ENCODE assay signal across 2 cellular contexts in the genomic region with DNA sequence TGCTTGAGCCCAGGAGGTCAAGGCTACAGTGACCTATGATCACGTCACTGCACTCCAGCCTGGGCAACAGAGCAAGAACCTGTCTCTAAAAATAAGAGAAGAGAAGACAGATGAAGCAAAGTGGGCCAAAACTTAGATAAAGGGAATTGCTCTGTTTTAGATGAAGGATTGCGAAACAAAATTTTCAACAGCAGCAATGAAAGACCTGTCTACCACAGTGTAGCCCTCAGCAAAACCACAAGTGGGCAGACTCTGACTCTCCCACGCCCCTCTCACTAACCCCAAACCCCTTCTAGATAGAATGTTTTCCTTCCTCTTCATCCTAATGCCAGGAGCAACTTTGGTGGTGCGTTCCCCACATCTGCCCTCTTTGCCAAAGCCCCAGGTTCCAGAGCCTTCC.
A peak's percentile ranks its signal among the peaks of the same experiment; 100 is the strongest.
TF ChIP-seq lines count a peak whose summit lies in the region.

No MANE protein-coding gene starts in this region.

TF ChIP-seq in HepG2, 621 proteins besides CTCF, POLR2A, EP300 and RAD21 (continued from another document and continues in another):
- TF ChIP-seq, protein P1, sequence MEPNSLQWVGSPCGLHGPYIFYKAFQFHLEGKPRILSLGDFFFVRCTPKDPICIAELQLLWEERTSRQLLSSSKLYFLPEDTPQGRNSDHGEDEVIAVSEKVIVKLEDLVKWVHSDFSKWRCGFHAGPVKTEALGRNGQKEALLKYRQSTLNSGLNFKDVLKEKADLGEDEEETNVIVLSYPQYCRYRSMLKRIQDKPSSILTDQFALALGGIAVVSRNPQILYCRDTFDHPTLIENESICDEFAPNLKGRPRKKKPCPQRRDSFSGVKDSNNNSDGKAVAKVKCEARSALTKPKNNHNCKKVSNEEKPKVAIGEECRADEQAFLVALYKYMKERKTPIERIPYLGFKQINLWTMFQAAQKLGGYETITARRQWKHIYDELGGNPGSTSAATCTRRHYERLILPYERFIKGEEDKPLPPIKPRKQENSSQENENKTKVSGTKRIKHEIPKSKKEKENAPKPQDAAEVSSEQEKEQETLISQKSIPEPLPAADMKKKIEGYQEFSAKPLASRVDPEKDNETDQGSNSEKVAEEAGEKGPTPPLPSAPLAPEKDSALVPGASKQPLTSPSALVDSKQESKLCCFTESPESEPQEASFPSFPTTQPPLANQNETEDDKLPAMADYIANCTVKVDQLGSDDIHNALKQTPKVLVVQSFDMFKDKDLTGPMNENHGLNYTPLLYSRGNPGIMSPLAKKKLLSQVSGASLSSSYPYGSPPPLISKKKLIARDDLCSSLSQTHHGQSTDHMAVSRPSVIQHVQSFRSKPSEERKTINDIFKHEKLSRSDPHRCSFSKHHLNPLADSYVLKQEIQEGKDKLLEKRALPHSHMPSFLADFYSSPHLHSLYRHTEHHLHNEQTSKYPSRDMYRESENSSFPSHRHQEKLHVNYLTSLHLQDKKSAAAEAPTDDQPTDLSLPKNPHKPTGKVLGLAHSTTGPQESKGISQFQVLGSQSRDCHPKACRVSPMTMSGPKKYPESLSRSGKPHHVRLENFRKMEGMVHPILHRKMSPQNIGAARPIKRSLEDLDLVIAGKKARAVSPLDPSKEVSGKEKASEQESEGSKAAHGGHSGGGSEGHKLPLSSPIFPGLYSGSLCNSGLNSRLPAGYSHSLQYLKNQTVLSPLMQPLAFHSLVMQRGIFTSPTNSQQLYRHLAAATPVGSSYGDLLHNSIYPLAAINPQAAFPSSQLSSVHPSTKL (CRISPR knock-in tag; IDR thresholded peaks at IDR 0.05) = no peak
- TF ChIP-seq, protein P2, sequence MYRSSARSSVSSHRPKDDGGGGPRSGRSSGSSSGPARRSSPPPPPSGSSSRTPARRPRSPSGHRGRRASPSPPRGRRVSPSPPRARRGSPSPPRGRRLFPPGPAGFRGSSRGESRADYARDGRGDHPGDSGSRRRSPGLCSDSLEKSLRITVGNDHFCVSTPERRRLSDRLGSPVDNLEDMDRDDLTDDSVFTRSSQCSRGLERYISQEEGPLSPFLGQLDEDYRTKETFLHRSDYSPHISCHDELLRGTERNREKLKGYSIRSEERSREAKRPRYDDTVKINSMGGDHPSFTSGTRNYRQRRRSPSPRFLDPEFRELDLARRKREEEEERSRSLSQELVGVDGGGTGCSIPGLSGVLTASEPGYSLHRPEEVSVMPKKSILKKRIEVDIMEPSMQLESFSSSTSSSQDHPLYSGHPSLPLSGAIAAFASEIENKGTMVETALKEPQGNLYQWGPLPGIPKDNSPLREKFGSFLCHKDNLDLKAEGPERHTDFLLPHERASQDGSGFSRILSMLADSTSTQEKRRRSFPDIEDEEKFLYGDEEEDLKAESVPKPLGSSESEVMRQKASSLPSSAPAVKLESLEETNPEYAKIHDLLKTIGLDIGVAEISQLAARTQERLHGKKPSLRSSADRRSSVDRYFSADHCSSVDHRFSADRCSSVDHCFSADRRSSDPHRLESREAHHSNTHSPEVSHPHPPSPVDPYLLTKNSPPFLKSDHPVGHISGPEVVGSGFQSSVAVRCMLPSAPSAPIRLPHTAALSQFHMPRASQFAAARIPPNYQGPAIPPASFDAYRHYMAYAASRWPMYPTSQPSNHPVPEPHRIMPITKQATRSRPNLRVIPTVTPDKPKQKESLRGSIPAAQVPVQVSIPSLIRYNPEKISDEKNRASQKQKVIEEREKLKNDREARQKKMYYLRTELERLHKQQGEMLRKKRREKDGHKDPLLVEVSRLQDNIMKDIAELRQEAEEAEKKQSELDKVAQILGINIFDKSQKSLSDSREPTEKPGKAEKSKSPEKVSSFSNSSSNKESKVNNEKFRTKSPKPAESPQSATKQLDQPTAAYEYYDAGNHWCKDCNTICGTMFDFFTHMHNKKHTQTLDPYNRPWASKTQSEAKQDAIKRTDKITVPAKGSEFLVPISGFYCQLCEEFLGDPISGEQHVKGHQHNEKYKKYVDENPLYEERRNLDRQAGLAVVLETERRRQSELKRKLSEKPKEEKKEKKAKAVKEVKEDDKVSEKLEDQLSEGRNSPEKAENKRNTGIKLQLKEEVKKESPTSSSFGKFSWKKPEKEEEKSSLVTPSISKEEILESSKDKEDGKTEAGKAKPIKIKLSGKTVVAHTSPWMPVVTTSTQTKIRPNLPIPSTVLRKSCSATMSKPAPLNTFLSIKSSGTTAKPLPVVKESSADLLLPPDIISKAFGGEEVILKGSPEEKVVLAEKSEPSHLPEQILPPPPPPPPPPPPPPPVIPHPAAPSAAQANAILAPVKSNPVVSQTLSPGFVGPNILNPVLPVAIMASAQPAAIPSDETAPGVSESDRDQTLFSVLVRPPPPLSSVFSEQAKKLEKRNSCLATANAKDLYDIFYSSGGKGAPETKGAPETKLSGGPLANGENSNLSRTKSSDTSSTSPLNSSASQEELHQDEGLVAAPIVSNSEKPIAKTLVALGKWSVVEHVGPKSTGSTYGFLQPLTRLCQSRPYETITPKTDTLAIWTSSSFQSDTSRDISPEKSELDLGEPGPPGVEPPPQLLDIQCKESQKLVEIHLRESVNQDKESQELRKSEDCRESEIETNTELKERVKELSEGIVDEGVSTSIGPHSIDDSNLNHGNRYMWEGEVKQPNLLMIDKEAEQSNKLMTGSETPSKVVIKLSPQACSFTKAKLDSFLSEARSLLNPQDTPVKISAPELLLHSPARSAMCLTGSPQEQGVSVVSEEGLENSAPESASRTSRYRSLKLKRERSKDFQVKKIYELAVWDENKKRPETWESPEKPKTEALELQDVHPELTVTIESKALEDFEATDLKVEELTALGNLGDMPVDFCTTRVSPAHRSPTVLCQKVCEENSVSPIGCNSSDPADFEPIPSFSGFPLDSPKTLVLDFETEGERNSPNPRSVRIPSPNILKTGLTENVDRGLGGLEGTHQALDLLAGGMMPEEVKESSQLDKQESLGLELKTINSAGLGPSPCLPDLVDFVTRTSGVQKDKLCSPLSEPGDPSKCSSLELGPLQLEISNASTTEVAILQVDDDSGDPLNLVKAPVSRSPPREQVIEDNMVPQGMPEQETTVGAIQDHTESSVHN (CRISPR knock-in tag; IDR thresholded peaks at IDR 0.05) = no peak
- TF ChIP-seq ZNF382 (CRISPR knock-in tag; IDR thresholded peaks at IDR 0.05; ENCODE audit: borderline replicate concordance) (no peak), ZNF260 (CRISPR knock-in tag; IDR thresholded peaks at IDR 0.05; ENCODE audit: borderline replicate concordance, low read depth) (no peak), CEBPB (IDR thresholded peaks at IDR 0.05; ENCODE audit: borderline replicate concordance, low read depth, low read length) (peak; percentile 82)

TF ChIP-seq in GM23338, 12 proteins besides CTCF, POLR2A, EP300 and RAD21 (continued from another document):
- TF ChIP-seq, protein P3, sequence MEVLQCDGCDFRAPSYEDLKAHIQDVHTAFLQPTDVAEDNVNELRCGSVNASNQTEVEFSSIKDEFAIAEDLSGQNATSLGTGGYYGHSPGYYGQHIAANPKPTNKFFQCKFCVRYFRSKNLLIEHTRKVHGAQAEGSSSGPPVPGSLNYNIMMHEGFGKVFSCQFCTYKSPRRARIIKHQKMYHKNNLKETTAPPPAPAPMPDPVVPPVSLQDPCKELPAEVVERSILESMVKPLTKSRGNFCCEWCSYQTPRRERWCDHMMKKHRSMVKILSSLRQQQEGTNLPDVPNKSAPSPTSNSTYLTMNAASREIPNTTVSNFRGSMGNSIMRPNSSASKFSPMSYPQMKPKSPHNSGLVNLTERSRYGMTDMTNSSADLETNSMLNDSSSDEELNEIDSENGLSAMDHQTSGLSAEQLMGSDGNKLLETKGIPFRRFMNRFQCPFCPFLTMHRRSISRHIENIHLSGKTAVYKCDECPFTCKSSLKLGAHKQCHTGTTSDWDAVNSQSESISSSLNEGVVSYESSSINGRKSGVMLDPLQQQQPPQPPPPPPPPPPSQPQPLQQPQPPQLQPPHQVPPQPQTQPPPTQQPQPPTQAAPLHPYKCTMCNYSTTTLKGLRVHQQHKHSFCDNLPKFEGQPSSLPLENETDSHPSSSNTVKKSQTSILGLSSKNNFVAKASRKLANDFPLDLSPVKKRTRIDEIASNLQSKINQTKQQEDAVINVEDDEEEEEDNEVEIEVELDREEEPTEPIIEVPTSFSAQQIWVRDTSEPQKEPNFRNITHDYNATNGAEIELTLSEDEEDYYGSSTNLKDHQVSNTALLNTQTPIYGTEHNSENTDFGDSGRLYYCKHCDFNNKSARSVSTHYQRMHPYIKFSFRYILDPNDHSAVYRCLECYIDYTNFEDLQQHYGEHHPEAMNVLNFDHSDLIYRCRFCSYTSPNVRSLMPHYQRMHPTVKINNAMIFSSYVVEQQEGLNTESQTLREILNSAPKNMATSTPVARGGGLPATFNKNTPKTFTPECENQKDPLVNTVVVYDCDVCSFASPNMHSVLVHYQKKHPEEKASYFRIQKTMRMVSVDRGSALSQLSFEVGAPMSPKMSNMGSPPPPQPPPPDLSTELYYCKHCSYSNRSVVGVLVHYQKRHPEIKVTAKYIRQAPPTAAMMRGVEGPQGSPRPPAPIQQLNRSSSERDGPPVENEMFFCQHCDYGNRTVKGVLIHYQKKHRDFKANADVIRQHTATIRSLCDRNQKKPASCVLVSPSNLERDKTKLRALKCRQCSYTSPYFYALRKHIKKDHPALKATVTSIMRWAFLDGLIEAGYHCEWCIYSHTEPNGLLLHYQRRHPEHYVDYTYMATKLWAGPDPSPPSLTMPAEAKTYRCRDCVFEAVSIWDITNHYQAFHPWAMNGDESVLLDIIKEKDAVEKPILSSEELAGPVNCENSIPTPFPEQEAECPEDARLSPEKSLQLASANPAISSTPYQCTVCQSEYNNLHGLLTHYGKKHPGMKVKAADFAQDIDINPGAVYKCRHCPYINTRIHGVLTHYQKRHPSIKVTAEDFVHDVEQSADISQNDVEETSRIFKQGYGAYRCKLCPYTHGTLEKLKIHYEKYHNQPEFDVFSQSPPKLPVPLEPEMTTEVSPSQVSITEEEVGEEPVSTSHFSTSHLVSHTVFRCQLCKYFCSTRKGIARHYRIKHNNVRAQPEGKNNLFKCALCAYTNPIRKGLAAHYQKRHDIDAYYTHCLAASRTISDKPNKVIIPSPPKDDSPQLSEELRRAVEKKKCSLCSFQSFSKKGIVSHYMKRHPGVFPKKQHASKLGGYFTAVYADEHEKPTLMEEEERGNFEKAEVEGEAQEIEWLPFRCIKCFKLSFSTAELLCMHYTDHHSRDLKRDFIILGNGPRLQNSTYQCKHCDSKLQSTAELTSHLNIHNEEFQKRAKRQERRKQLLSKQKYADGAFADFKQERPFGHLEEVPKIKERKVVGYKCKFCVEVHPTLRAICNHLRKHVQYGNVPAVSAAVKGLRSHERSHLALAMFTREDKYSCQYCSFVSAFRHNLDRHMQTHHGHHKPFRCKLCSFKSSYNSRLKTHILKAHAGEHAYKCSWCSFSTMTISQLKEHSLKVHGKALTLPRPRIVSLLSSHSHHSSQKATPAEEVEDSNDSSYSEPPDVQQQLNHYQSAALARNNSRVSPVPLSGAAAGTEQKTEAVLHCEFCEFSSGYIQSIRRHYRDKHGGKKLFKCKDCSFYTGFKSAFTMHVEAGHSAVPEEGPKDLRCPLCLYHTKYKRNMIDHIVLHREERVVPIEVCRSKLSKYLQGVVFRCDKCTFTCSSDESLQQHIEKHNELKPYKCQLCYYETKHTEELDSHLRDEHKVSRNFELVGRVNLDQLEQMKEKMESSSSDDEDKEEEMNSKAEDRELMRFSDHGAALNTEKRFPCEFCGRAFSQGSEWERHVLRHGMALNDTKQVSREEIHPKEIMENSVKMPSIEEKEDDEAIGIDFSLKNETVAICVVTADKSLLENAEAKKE (CRISPR knock-in tag; IDR thresholded peaks at IDR 0.05) = no peak
- no peak for TF ChIP-seq ZNF331 (CRISPR knock-in tag; IDR thresholded peaks at IDR 0.05; ENCODE audit: low read depth)
- TF ChIP-seq CREB1 (CRISPR knock-in tag; IDR thresholded peaks at IDR 0.05; ENCODE audit: low read depth) = no peak
- TF ChIP-seq, protein P4, sequence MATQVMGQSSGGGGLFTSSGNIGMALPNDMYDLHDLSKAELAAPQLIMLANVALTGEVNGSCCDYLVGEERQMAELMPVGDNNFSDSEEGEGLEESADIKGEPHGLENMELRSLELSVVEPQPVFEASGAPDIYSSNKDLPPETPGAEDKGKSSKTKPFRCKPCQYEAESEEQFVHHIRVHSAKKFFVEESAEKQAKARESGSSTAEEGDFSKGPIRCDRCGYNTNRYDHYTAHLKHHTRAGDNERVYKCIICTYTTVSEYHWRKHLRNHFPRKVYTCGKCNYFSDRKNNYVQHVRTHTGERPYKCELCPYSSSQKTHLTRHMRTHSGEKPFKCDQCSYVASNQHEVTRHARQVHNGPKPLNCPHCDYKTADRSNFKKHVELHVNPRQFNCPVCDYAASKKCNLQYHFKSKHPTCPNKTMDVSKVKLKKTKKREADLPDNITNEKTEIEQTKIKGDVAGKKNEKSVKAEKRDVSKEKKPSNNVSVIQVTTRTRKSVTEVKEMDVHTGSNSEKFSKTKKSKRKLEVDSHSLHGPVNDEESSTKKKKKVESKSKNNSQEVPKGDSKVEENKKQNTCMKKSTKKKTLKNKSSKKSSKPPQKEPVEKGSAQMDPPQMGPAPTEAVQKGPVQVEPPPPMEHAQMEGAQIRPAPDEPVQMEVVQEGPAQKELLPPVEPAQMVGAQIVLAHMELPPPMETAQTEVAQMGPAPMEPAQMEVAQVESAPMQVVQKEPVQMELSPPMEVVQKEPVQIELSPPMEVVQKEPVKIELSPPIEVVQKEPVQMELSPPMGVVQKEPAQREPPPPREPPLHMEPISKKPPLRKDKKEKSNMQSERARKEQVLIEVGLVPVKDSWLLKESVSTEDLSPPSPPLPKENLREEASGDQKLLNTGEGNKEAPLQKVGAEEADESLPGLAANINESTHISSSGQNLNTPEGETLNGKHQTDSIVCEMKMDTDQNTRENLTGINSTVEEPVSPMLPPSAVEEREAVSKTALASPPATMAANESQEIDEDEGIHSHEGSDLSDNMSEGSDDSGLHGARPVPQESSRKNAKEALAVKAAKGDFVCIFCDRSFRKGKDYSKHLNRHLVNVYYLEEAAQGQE (IDR thresholded peaks at IDR 0.05; ENCODE audit: unreplicated experiment) = no peak
- no peak for TF ChIP-seq NANOG (IDR thresholded peaks at IDR 0.05; ENCODE audit: borderline replicate concordance)
- TF ChIP-seq, protein P5, sequence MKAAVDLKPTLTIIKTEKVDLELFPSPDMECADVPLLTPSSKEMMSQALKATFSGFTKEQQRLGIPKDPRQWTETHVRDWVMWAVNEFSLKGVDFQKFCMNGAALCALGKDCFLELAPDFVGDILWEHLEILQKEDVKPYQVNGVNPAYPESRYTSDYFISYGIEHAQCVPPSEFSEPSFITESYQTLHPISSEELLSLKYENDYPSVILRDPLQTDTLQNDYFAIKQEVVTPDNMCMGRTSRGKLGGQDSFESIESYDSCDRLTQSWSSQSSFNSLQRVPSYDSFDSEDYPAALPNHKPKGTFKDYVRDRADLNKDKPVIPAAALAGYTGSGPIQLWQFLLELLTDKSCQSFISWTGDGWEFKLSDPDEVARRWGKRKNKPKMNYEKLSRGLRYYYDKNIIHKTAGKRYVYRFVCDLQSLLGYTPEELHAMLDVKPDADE (IDR thresholded peaks at IDR 0.05) = no peak
- TF ChIP-seq STAT1 (IDR thresholded peaks at IDR 0.05; ENCODE audit: unreplicated experiment) = no peak
- no peak for TF ChIP-seq ZNF114 (CRISPR knock-in tag; IDR thresholded peaks at IDR 0.05)
